Comparison of ENCODE assay signal across 9 cellular contexts in genomic region chr4:124295413-124295812, GRCh38.
"Had no signal": no experiment of that assay in that cellular context is flagged by ENCODE, and none has a peak within 500 bp of the region (broad histone marks: within the 10 kb centered on the region; RNA-seq: fewer than 3 reads in every experiment).

No MANE protein-coding gene starts in this region.

- H3K27ac ChIP-seq: GM23248 had no signal

- DNase-seq: GM23248, GOT3, H7, H9, HCEC 1CT, HFFc6 had no signal

- H3K4me3 ChIP-seq: GM23248, GM23338, HAP-1 had no signal

- H3K9me3 ChIP-seq: HAP-1 had no signal

- H2AFZ ChIP-seq: GM23248, GM23338 had no signal

- H3K27ac Mint-ChIP-seq: GM23338, H9, HFFc6 had no signal

- H3K4me2 ChIP-seq: GM23338 had no signal

- H3K9ac ChIP-seq: GM23248 had no signal

- H3K4me3 Mint-ChIP-seq: GM23338, H9, HFFc6 had no signal

- H3K9me3 Mint-ChIP-seq: GM23338, H9, HFFc6 had no signal

- ATAC-seq: GM23338, HCT116 had no signal

- H3K36me3 ChIP-seq: HAP-1 had no signal

- H3K4me1 ChIP-seq: HAP-1 had no signal
